8 cellular contexts compared by ENCODE assay signal in genomic region chr16:25014500-25015147, GRCh38. TPM values are rescaled to one million over a fixed set of nuclear protein-coding genes. Genes with fewer than 3 reads are reported as not detected.
DNase-seq lines count a peak whose midpoint lies in the region; ATAC-seq and TF ChIP-seq lines count a peak whose summit lies in the region.

No MANE protein-coding gene starts in this region.

- H3K4me1 ChIP-seq in uterus = peaks cover 0 to 11% of the 10 kb centered on the region in 2 donors

- H3K27ac Mint-ChIP-seq in naive thymus-derived CD8-positive, alpha-beta T cell = peak overlapping the region; percentile 91 to 99 (median 97)

- intact Hi-C loops in uterus (cut with DNase I; ENCODE audit: low total_unique reads) = no loop called here

- peaks cover 0 to 22% (median 0%) of the 10 kb centered on the region in 3 donors for H3K36me3 Mint-ChIP-seq in naive thymus-derived CD8-positive, alpha-beta T cell

- H3K4me3 ChIP-seq in fibroblast of the aortic adventitia (ENCODE audit: low read depth, low read length) (peak overlapping the region; percentile 91), uterus (peak overlapping the region; percentile 46 to 94)

- peak overlapping the region; percentile 89 to 99 for H3K27ac ChIP-seq in uterus

- TF ChIP-seq CTCF in fibroblast of the aortic adventitia (IDR thresholded peaks at IDR 0.05; ENCODE audit: insufficient read depth, low read length) = peak; percentile 5
- TF ChIP-seq CTCF in uterus (IDR thresholded peaks at IDR 0.05) = no peak

- H3K27me3 ChIP-seq in uterus = no peaks in the 10 kb centered on the region

- DNase-seq in activated T-cell treated with anti-CD3 and anti-CD28 coated beads, Interleukin-2, amount 50 U/mL, for 1 hour = peak; percentile 40
- DNase-seq in activated T-cell treated with anti-CD3 and anti-CD28 coated beads for 4 hours (no peak), NCI-H526 (lab: John Stamatoyannopoulos, UW) (peak; percentile 61 to 80), fibroblast of the aortic adventitia (ENCODE audit: low read depth) (peak; percentile 64), uterus (peak; percentile 50 to 52)
- DNase-seq in activated effector memory CD4-positive, alpha-beta T cell treated with anti-CD3 and anti-CD28 coated beads, Interleukin-2, amount 50 U/mL, for 16 hours = peak; percentile 73
- DNase-seq in naive thymus-derived CD8-positive, alpha-beta T cell = peak in 6 of 10 donors; percentile 20 to 37 (median 28)

- peak; percentile 8 for ATAC-seq in HG02981 (IDR thresholded peaks at IDR 0.05; ENCODE audit: unreplicated experiment)
- ATAC-seq in naive thymus-derived CD8-positive, alpha-beta T cell = peak; percentile 31 to 48

- H3K9me3 ChIP-seq in uterus = no peaks in the 10 kb centered on the region

- no peaks in the 10 kb centered on the region for H3K27me3 Mint-ChIP-seq in naive thymus-derived CD8-positive, alpha-beta T cell

- no peak for TF ChIP-seq POLR2A in uterus (IDR thresholded peaks at IDR 0.05)

- H3K36me3 ChIP-seq in uterus = no peaks in the 10 kb centered on the region

- H3K9me3 Mint-ChIP-seq in naive thymus-derived CD8-positive, alpha-beta T cell = no peaks in the 10 kb centered on the region

- POLR2A ChIA-PET in naive thymus-derived CD8-positive, alpha-beta T cell (lab: Charles Lee) = interaction anchor here (0.9 to 4.0 kb wide), 10 partner anchors 10 to 96 kb away, joined by 4 to 84 read pairs (median 10); partner anchors contain the start of gene LCMT1

- H3K4me1 Mint-ChIP-seq in naive thymus-derived CD8-positive, alpha-beta T cell = peaks cover 40 to 90% (median 79%) of the 10 kb centered on the region in 4 donors

- peak overlapping the region; percentile 84 to 98 (median 95) for H3K4me3 Mint-ChIP-seq in naive thymus-derived CD8-positive, alpha-beta T cell

RNA-seq across cellular contexts. Expression of gene ARHGAP17, which starts 0.5 kb away (rescaled TPM):
- 54.0 and 72.9 TPM in 2 replicates for total RNA-seq in fibroblast of the aortic adventitia (ENCODE audit: low replicate concordance)
- 10 to 100 TPM; 69.1 to 69.5 TPM for total RNA-seq in naive thymus-derived CD8-positive, alpha-beta T cell
- 10 to 100 TPM; 18.2 to 38.6 (median 20.5) TPM for polyA plus RNA-seq in naive thymus-derived CD8-positive, alpha-beta T cell
- 100 to 1,000 TPM in 1 of 4 donors, 10 to 100 TPM in 3; 50.3 to 123 (median 82.5) TPM for total RNA-seq in uterus
